Comparison of ENCODE assay signal across 13 cellular contexts in the genomic region with DNA sequence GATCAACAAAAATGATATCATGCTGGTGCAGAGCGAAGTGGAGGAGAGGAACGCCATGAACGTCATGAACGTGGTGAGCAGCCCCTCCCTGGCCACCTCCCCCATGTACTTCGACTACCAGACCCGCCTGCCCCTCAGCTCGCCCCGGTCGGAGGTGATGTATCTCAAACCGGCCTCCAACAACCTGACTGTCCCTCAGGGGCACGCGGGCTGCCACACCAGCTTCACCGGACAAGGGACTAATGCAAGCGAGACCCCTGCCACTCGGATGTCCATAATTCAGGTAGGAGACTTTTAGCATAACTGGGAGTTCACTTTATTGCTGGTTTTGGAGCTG. TPM values are rescaled to one million over a fixed set of nuclear protein-coding genes. Genes with fewer than 3 reads are reported as not detected.
DNase-seq lines count a peak whose midpoint lies in the region; ATAC-seq and TF ChIP-seq lines count a peak whose summit lies in the region.
"Had no signal": no experiment of that assay in that cellular context is flagged by ENCODE, and none has a peak within 500 bp of the region (broad histone marks: within the 10 kb centered on the region; RNA-seq: fewer than 3 reads in every experiment).

No MANE protein-coding gene starts in this region.

- peaks cover 79% of the 10 kb centered on the region for H3K27me3 ChIP-seq in HUES6 (ENCODE audit: control insufficient read depth, insufficient read depth, low read length)
- peaks cover 48% of the 10 kb centered on the region for H3K27me3 ChIP-seq in lower lobe of right lung (ENCODE audit: low read depth)
- peaks cover 45% of the 10 kb centered on the region for H3K27me3 ChIP-seq in smooth muscle cell (ENCODE audit: low read depth)
- H3K27me3 ChIP-seq in foreskin keratinocyte: peaks cover 64% of the 10 kb centered on the region

- peaks cover 61% of the 10 kb centered on the region for H4K20me1 ChIP-seq in smooth muscle cell (ENCODE audit: low read depth)

- no peak overlapping the region for H3K27ac Mint-ChIP-seq in endothelial cell (ENCODE audit: unreplicated experiment)
- no peak overlapping the region for H3K27ac Mint-ChIP-seq in stimulated activated naive B cell treated with anti-CD40 and anti-IgM and Interleukin-4, amounts not matched to agents 10 μg/mL and 1 μg/mL and 100 μg/mL, for 72 hours
- H3K27ac Mint-ChIP-seq in activated CD4-positive, alpha-beta memory T cell treated with anti-CD3 and anti-CD28 coated beads for 36 hours: no peak overlapping the region
- H3K27ac Mint-ChIP-seq: activated CD4-positive, alpha-beta T cell treated with anti-CD3 and anti-CD28 coated beads, Interleukin-2, amount 10 ng/mL, durations not matched to agents 24 days and 14 days; CD14-positive monocyte had no signal

- H3K9ac ChIP-seq in HUES6 (ENCODE audit: low read length) (no peak overlapping the region), smooth muscle cell (ENCODE audit: low read depth) (no peak overlapping the region)

- no peaks in the 10 kb centered on the region for H3K9me3 Mint-ChIP-seq in endothelial cell (ENCODE audit: unreplicated experiment)
- peaks cover 7 to 9% of the 10 kb centered on the region in 2 donors for H3K9me3 Mint-ChIP-seq in stimulated activated naive B cell treated with anti-CD40 and anti-IgM and Interleukin-4, amounts not matched to agents 10 μg/mL and 1 μg/mL and 100 μg/mL, for 72 hours
- peaks cover 11% of the 10 kb centered on the region for H3K9me3 Mint-ChIP-seq in activated CD4-positive, alpha-beta memory T cell treated with anti-CD3 and anti-CD28 coated beads for 36 hours

- H3K27me3 Mint-ChIP-seq in endothelial cell (ENCODE audit: unreplicated experiment): peaks cover 41% of the 10 kb centered on the region
- H3K27me3 Mint-ChIP-seq in stimulated activated naive B cell treated with anti-CD40 and anti-IgM and Interleukin-4, amounts not matched to agents 10 μg/mL and 1 μg/mL and 100 μg/mL, for 72 hours: peaks cover 47 to 51% of the 10 kb centered on the region in 2 donors
- peaks cover 47% of the 10 kb centered on the region for H3K27me3 Mint-ChIP-seq in activated CD4-positive, alpha-beta memory T cell treated with anti-CD3 and anti-CD28 coated beads for 36 hours

- ATAC-seq in lower lobe of right lung: no peak
- no peak for ATAC-seq in stimulated activated naive B cell treated with anti-CD40 and anti-IgM and Interleukin-4, amounts not matched to agents 10 μg/mL and 1 μg/mL and 100 μg/mL, for 72 hours (replicated peaks)
- no peak for ATAC-seq in foreskin keratinocyte

- DNase-seq in endothelial cell (ENCODE audit: low spot score): peak; percentile 15
- no peak for DNase-seq in lower lobe of right lung
- DNase-seq in smooth muscle cell (lab: John Stamatoyannopoulos, UW; ENCODE audit: unreplicated experiment): no peak
- no peak for DNase-seq in stimulated activated naive B cell treated with anti-CD40 and anti-IgM and Interleukin-4, amounts not matched to agents 10 μg/mL and 1 μg/mL and 100 μg/mL, for 72 hours
- DNase-seq in activated CD4-positive, alpha-beta memory T cell treated with anti-CD3 and anti-CD28 coated beads for 36 hours: no peak
- no peak for DNase-seq in cortex of kidney (lab: John Stamatoyannopoulos, UW)
- no peak for DNase-seq in foreskin keratinocyte
- DNase-seq: activated naive CD4-positive, alpha-beta T cell; NCI-H524 treated with DMSO at 0.1 percent for 48 hours had no signal

- 13% methylated on average over 15 of the region's 15 CpGs for WGBS in smooth muscle cell (ENCODE audit: low lambda C conversion rate)

- peaks cover 32% of the 10 kb centered on the region for H3K4me1 Mint-ChIP-seq in endothelial cell (ENCODE audit: unreplicated experiment)
- H3K4me1 Mint-ChIP-seq in stimulated activated naive B cell treated with anti-CD40 and anti-IgM and Interleukin-4, amounts not matched to agents 10 μg/mL and 1 μg/mL and 100 μg/mL, for 72 hours: peaks cover 22 to 40% of the 10 kb centered on the region in 2 donors
- H3K4me1 Mint-ChIP-seq in activated CD4-positive, alpha-beta memory T cell treated with anti-CD3 and anti-CD28 coated beads for 36 hours (ENCODE audit: low read depth): peaks cover 28% of the 10 kb centered on the region

- H3K4me3 Mint-ChIP-seq in endothelial cell (ENCODE audit: unreplicated experiment): peak overlapping the region; percentile 92
- H3K4me3 Mint-ChIP-seq in stimulated activated naive B cell treated with anti-CD40 and anti-IgM and Interleukin-4, amounts not matched to agents 10 μg/mL and 1 μg/mL and 100 μg/mL, for 72 hours: no peak overlapping the region
- H3K4me3 Mint-ChIP-seq in activated CD4-positive, alpha-beta memory T cell treated with anti-CD3 and anti-CD28 coated beads for 36 hours: no peak overlapping the region
- H3K4me3 Mint-ChIP-seq: activated CD4-positive, alpha-beta T cell treated with anti-CD3 and anti-CD28 coated beads, Interleukin-2, amount 10 ng/mL, durations not matched to agents 24 days and 14 days had no signal

- POLR2A ChIA-PET in activated CD4-positive, alpha-beta memory T cell treated with anti-CD3 and anti-CD28 coated beads for 36 hours (lab: Charles Lee): no interaction called here

- CTCF ChIA-PET in activated CD4-positive, alpha-beta memory T cell treated with anti-CD3 and anti-CD28 coated beads for 36 hours (lab: Charles Lee): interaction anchor here (1.6 kb wide), 1 partner anchor 10 kb away, joined by 9 read pairs; no protein-coding TSS in a partner anchor

- no peaks in the 10 kb centered on the region for H3K79me2 ChIP-seq in smooth muscle cell (ENCODE audit: low read depth)

- H3K4me1 ChIP-seq in HUES6 (ENCODE audit: control insufficient read depth, insufficient read depth, low read length) (peaks cover 14% of the 10 kb centered on the region; the same call in 1 of the 2 replicates), lower lobe of right lung (peaks cover 29% of the 10 kb centered on the region), smooth muscle cell (ENCODE audit: low read depth) (peaks cover 10% of the 10 kb centered on the region), foreskin keratinocyte (no peaks in the 10 kb centered on the region)

- no peaks in the 10 kb centered on the region for H3K9me3 ChIP-seq in HUES6 (ENCODE audit: control insufficient read depth, insufficient read depth, low read depth, low read length)
- H3K9me3 ChIP-seq in lower lobe of right lung: no peaks in the 10 kb centered on the region
- no peaks in the 10 kb centered on the region for H3K9me3 ChIP-seq in smooth muscle cell (replicated peaks; ENCODE audit: low read depth)

- intact Hi-C loops in lower lobe of right lung (cut with DNase I): no loop called here
- intact Hi-C loops in activated CD4-positive, alpha-beta memory T cell treated with anti-CD3 and anti-CD28 coated beads for 36 hours (cut with micrococcal nuclease): no loop called here

- no peak overlapping the region for H3K27ac ChIP-seq in HUES6 (ENCODE audit: low read depth, low read length)
- H3K27ac ChIP-seq in lower lobe of right lung: peak overlapping the region; percentile 70
- H3K27ac ChIP-seq in smooth muscle cell (ENCODE audit: low read depth): no peak overlapping the region
- H3K27ac ChIP-seq in foreskin keratinocyte: no peak overlapping the region

- H3K36me3 ChIP-seq in HUES6 (ENCODE audit: control insufficient read depth, insufficient read depth, low read length) (no peaks in the 10 kb centered on the region), lower lobe of right lung (no peaks in the 10 kb centered on the region), smooth muscle cell (ENCODE audit: low read depth) (no peaks in the 10 kb centered on the region)

- H3K4me3 ChIP-seq in HUES6 (ENCODE audit: low read depth, low read length) (peak overlapping the region; percentile 79), lower lobe of right lung (peak overlapping the region; percentile 62), smooth muscle cell (peak overlapping the region; percentile 63)

- no peak for TF ChIP-seq CTCF in endothelial cell (IDR thresholded peaks at IDR 0.05; ENCODE audit: unreplicated experiment)
- TF ChIP-seq CTCF in lower lobe of right lung (IDR thresholded peaks at IDR 0.05): no peak
- TF ChIP-seq CTCF in smooth muscle cell (IDR thresholded peaks at IDR 0.05; ENCODE audit: borderline replicate concordance, insufficient read depth, poor library complexity, severe bottlenecking): no peak
- TF ChIP-seq CTCF in foreskin keratinocyte (conservative IDR thresholded peaks at IDR 0.05): no peak

- no peak overlapping the region for H2AFZ ChIP-seq in smooth muscle cell (ENCODE audit: low read depth)

- H3F3A ChIP-seq in smooth muscle cell (ENCODE audit: low read depth): no peaks in the 10 kb centered on the region

- H3K36me3 Mint-ChIP-seq in endothelial cell (ENCODE audit: low read depth, unreplicated experiment): peaks cover 29% of the 10 kb centered on the region
- peaks cover 3 to 16% of the 10 kb centered on the region in 2 donors for H3K36me3 Mint-ChIP-seq in stimulated activated naive B cell treated with anti-CD40 and anti-IgM and Interleukin-4, amounts not matched to agents 10 μg/mL and 1 μg/mL and 100 μg/mL, for 72 hours
- H3K36me3 Mint-ChIP-seq in activated CD4-positive, alpha-beta memory T cell treated with anti-CD3 and anti-CD28 coated beads for 36 hours: peaks cover 10% of the 10 kb centered on the region

- H3K4me2 ChIP-seq in smooth muscle cell: peak overlapping the region; percentile 88

RNA-seq across cellular contexts. Expression of a gene that starts 3.3 kb away (rescaled TPM):
- total RNA-seq in endothelial cell (ENCODE audit: unreplicated experiment): 40.2 TPM
- 40.9 TPM for total RNA-seq in lower lobe of right lung
- 9.6 and 9.7 TPM in 2 replicates for total RNA-seq in smooth muscle cell
- polyA plus RNA-seq in smooth muscle cell: 5.7 and 5.9 TPM in 2 replicates
- total RNA-seq in activated CD4-positive, alpha-beta memory T cell treated with anti-CD3 and anti-CD28 coated beads for 36 hours: not detected
- total RNA-seq in foreskin keratinocyte: not detected in 2 replicates
- polyA plus RNA-seq in foreskin keratinocyte: not detected in 2 replicates
- total RNA-seq: activated CD4-positive, alpha-beta T cell treated with anti-CD3 and anti-CD28 coated beads, Interleukin-2, amount 10 ng/mL, durations not matched to agents 24 days and 14 days; MCF 10A had no signal
- polyA plus RNA-seq: CD14-positive monocyte had no signal

Comparison
In these comparisons a context has a peak if more than half of its experiments do, and no peak if none do; other contexts are left out.
1. RNA of a gene that starts 3.3 kb away (total RNA-seq): 40.9 TPM in lower lobe of right lung (single experiment), 40.2 TPM in endothelial cell (single experiment) and 9.6 to 9.7 TPM in smooth muscle cell; not detected in activated CD4-positive, alpha-beta memory T cell treated with anti-CD3 and anti-CD28 coated beads for 36 hours and not detected in foreskin keratinocyte; every median in the first group is over 10 times any median in the second.
2. Peak in every context shown above with its lines, with median percentiles within 50 percentile points of each other: H3K4me3 ChIP-seq.